Comparison of ENCODE assay signal across 16 cellular contexts in genomic region chr1:20695503-20695902, GRCh38. TPM values are rescaled to one million over a fixed set of nuclear protein-coding genes. Genes with fewer than 3 reads are reported as not detected.
DNase-seq lines count a peak whose midpoint lies in the region; ATAC-seq and TF ChIP-seq lines count a peak whose summit lies in the region.
"Had no signal": no experiment of that assay in that cellular context is flagged by ENCODE, and none has a peak within 500 bp of the region (broad histone marks: within the 10 kb centered on the region; RNA-seq: fewer than 3 reads in every experiment).

No MANE protein-coding gene starts in this region.

- CTCF ChIA-PET in CD4-positive, alpha-beta T cell (lab: Charles Lee), result interaction anchor here (0.8 to 1.3 kb wide), 2 partner anchors 133 to 500 kb away, joined by 3 read pairs; no protein-coding TSS in a partner anchor

- peaks cover 7% of the 10 kb centered on the region for H3K4me1 Mint-ChIP-seq in activated CD4-positive, alpha-beta T cell treated with anti-CD3 and anti-CD28 coated beads, Interleukin-2, amount 10 ng/mL, durations not matched to agents 24 days and 14 days
- H3K4me1 Mint-ChIP-seq in CD4-positive, alpha-beta T cell (ENCODE audit: low read depth), result peaks cover 5% of the 10 kb centered on the region
- H3K4me1 Mint-ChIP-seq in activated T-helper 2 cell treated with anti-CD3 and anti-CD28 coated beads, Interferon-gamma antibody, Interleukin-2, Interleukin-4, amounts not matched to agents 10 μg/mL and 5 μg/mL and 100 μg/mL, durations not matched to agents 14 hours and 24 hours and 36 hours (ENCODE audit: low read depth), result peaks cover 6% of the 10 kb centered on the region
- peaks cover 4 to 11% (median 6%) of the 10 kb centered on the region in 4 donors for H3K4me1 Mint-ChIP-seq in naive thymus-derived CD8-positive, alpha-beta T cell

- POLR2A ChIA-PET in CD4-positive, alpha-beta T cell (lab: Charles Lee), result interaction anchor here (0.5 kb wide), 1 partner anchor 779 kb away, joined by 3 read pairs; no protein-coding TSS in a partner anchor
- POLR2A ChIA-PET in naive thymus-derived CD8-positive, alpha-beta T cell (lab: Charles Lee), result no interaction called here

- no peak for DNase-seq in activated CD4-positive, alpha-beta T cell treated with anti-CD3 and anti-CD28 coated beads, Interleukin-2, amount 10 ng/mL, durations not matched to agents 24 days and 14 days
- no peak for DNase-seq in activated CD4-positive, alpha-beta T cell treated with anti-CD3 and anti-CD28 coated beads for 48 hours
- DNase-seq in CD4-positive, alpha-beta T cell, result no peak
- no peak for DNase-seq in activated T-helper 2 cell treated with anti-CD3 and anti-CD28 coated beads, Interferon-gamma antibody, Interleukin-2, Interleukin-4, amounts not matched to agents 10 μg/mL and 5 μg/mL and 100 μg/mL, durations not matched to agents 14 hours and 24 hours and 36 hours (ENCODE audit: low spot score)
- no peak for DNase-seq in naive thymus-derived CD8-positive, alpha-beta T cell
- no peak for DNase-seq in stimulated activated naive CD4-positive, alpha-beta T cell (lab: John Stamatoyannopoulos, UW)
- no peak for DNase-seq in COLO829 (ENCODE audit: low spot score)
- DNase-seq: DMS79 treated with DMSO at 0.1 percent for 48 hours, GM23248, KG1, NCI-H1048, NCI-H2107, NCI-H226, NCI-H526 treated with DMSO at 0.1 percent for 48 hours had no signal

- intact Hi-C loops in activated CD4-positive, alpha-beta T cell treated with anti-CD3 and anti-CD28 coated beads, Interleukin-2, amount 10 ng/mL, durations not matched to agents 24 days and 14 days (cut with micrococcal nuclease), result no loop called here
- intact Hi-C loops in CD4-positive, alpha-beta T cell (cut with DNase I, micrococcal nuclease), result loop anchor here (5.0 to 10.0 kb wide), 3 partner anchors 92 to 279 kb away; partner anchors contain the start of gene HP1BP3 (in 1 of the 2)
- intact Hi-C loops in activated T-helper 2 cell treated with anti-CD3 and anti-CD28 coated beads, Interferon-gamma antibody, Interleukin-2, Interleukin-4, amounts not matched to agents 10 μg/mL and 5 μg/mL and 100 μg/mL, durations not matched to agents 14 hours and 24 hours and 36 hours (cut with micrococcal nuclease), result no loop called here

- no peak overlapping the region for H3K4me3 Mint-ChIP-seq in activated CD4-positive, alpha-beta T cell treated with anti-CD3 and anti-CD28 coated beads, Interleukin-2, amount 10 ng/mL, durations not matched to agents 24 days and 14 days
- H3K4me3 Mint-ChIP-seq in CD4-positive, alpha-beta T cell, result peak overlapping the region; percentile 91
- H3K4me3 Mint-ChIP-seq in activated T-helper 2 cell treated with anti-CD3 and anti-CD28 coated beads, Interferon-gamma antibody, Interleukin-2, Interleukin-4, amounts not matched to agents 10 μg/mL and 5 μg/mL and 100 μg/mL, durations not matched to agents 14 hours and 24 hours and 36 hours (ENCODE audit: low read depth), result peak overlapping the region; percentile 82
- H3K4me3 Mint-ChIP-seq in naive thymus-derived CD8-positive, alpha-beta T cell, result peak overlapping the region in 7 of 10 donors; percentile 19 to 92 (median 86)

- no peaks in the 10 kb centered on the region for H3K9me3 ChIP-seq in CD4-positive, alpha-beta T cell (ENCODE audit: control insufficient read depth, low read length)

- no peaks in the 10 kb centered on the region for H3K36me3 Mint-ChIP-seq in activated CD4-positive, alpha-beta T cell treated with anti-CD3 and anti-CD28 coated beads, Interleukin-2, amount 10 ng/mL, durations not matched to agents 24 days and 14 days (ENCODE audit: low read depth)
- no peaks in the 10 kb centered on the region for H3K36me3 Mint-ChIP-seq in CD4-positive, alpha-beta T cell (ENCODE audit: low read depth)
- H3K36me3 Mint-ChIP-seq in activated T-helper 2 cell treated with anti-CD3 and anti-CD28 coated beads, Interferon-gamma antibody, Interleukin-2, Interleukin-4, amounts not matched to agents 10 μg/mL and 5 μg/mL and 100 μg/mL, durations not matched to agents 14 hours and 24 hours and 36 hours (ENCODE audit: low read depth), result no peaks in the 10 kb centered on the region
- no peaks in the 10 kb centered on the region for H3K36me3 Mint-ChIP-seq in naive thymus-derived CD8-positive, alpha-beta T cell

- peaks cover 7% of the 10 kb centered on the region for H3K27me3 Mint-ChIP-seq in activated CD4-positive, alpha-beta T cell treated with anti-CD3 and anti-CD28 coated beads, Interleukin-2, amount 10 ng/mL, durations not matched to agents 24 days and 14 days
- H3K27me3 Mint-ChIP-seq in CD4-positive, alpha-beta T cell, result no peaks in the 10 kb centered on the region
- peaks cover 3% of the 10 kb centered on the region for H3K27me3 Mint-ChIP-seq in activated T-helper 2 cell treated with anti-CD3 and anti-CD28 coated beads, Interferon-gamma antibody, Interleukin-2, Interleukin-4, amounts not matched to agents 10 μg/mL and 5 μg/mL and 100 μg/mL, durations not matched to agents 14 hours and 24 hours and 36 hours (ENCODE audit: low read depth)
- peaks cover 0 to 3% (median 0%) of the 10 kb centered on the region in 5 donors for H3K27me3 Mint-ChIP-seq in naive thymus-derived CD8-positive, alpha-beta T cell

- H3K27ac Mint-ChIP-seq in activated CD4-positive, alpha-beta T cell treated with anti-CD3 and anti-CD28 coated beads, Interleukin-2, amount 10 ng/mL, durations not matched to agents 24 days and 14 days, result peak overlapping the region; percentile 32
- no peak overlapping the region for H3K27ac Mint-ChIP-seq in CD4-positive, alpha-beta T cell
- H3K27ac Mint-ChIP-seq in activated T-helper 2 cell treated with anti-CD3 and anti-CD28 coated beads, Interferon-gamma antibody, Interleukin-2, Interleukin-4, amounts not matched to agents 10 μg/mL and 5 μg/mL and 100 μg/mL, durations not matched to agents 14 hours and 24 hours and 36 hours, result no peak overlapping the region
- H3K27ac Mint-ChIP-seq in naive thymus-derived CD8-positive, alpha-beta T cell, result peak overlapping the region in 2 of 10 donors; percentile 49 to 61

- no peak for ATAC-seq in CD4-positive, alpha-beta T cell (ENCODE audit: poor library complexity)
- no peak for ATAC-seq in naive thymus-derived CD8-positive, alpha-beta T cell
- no peak for ATAC-seq in GM19467 (IDR thresholded peaks at IDR 0.05; ENCODE audit: unreplicated experiment)

- H3K27me3 ChIP-seq in CD4-positive, alpha-beta T cell (ENCODE audit: control insufficient read depth, insufficient read depth, low read length), result no peaks in the 10 kb centered on the region

- no peaks in the 10 kb centered on the region for H3K9me3 Mint-ChIP-seq in activated CD4-positive, alpha-beta T cell treated with anti-CD3 and anti-CD28 coated beads, Interleukin-2, amount 10 ng/mL, durations not matched to agents 24 days and 14 days
- H3K9me3 Mint-ChIP-seq in CD4-positive, alpha-beta T cell, result no peaks in the 10 kb centered on the region
- no peaks in the 10 kb centered on the region for H3K9me3 Mint-ChIP-seq in activated T-helper 2 cell treated with anti-CD3 and anti-CD28 coated beads, Interferon-gamma antibody, Interleukin-2, Interleukin-4, amounts not matched to agents 10 μg/mL and 5 μg/mL and 100 μg/mL, durations not matched to agents 14 hours and 24 hours and 36 hours
- H3K9me3 Mint-ChIP-seq in naive thymus-derived CD8-positive, alpha-beta T cell, result no peaks in the 10 kb centered on the region

- H3K27ac ChIP-seq in CD4-positive, alpha-beta T cell (ENCODE audit: low read depth, low read length), result no peak overlapping the region
- H3K27ac ChIP-seq: 22Rv1, GM23248 had no signal

- TF ChIP-seq CTCF in CD4-positive, alpha-beta T cell (IDR thresholded peaks at IDR 0.05), result no peak

RNA-seq across cellular contexts. Expression of gene KIF17, which starts 22.3 kb away (rescaled TPM):
- total RNA-seq in activated CD4-positive, alpha-beta T cell treated with anti-CD3 and anti-CD28 coated beads, Interleukin-2, amount 10 ng/mL, durations not matched to agents 24 days and 14 days, result not detected in 2 replicates
- total RNA-seq in CD4-positive, alpha-beta T cell, result not detected
- 0.09 TPM in 1 of 2 replicates, not detected in the other for total RNA-seq in activated T-helper 2 cell treated with anti-CD3 and anti-CD28 coated beads, Interferon-gamma antibody, Interleukin-2, Interleukin-4, amounts not matched to agents 10 μg/mL and 5 μg/mL and 100 μg/mL, durations not matched to agents 14 hours and 24 hours and 36 hours
- not detected for total RNA-seq in naive thymus-derived CD8-positive, alpha-beta T cell
- not detected for polyA plus RNA-seq in naive thymus-derived CD8-positive, alpha-beta T cell

RNA-seq across cellular contexts. Expression of gene DDOST, which starts 34.3 kb away (rescaled TPM):
- 170 and 177 TPM in 2 replicates for total RNA-seq in activated CD4-positive, alpha-beta T cell treated with anti-CD3 and anti-CD28 coated beads, Interleukin-2, amount 10 ng/mL, durations not matched to agents 24 days and 14 days
- total RNA-seq in CD4-positive, alpha-beta T cell, result 100 to 1,000 TPM in 1 of 2 experiments, 10 to 100 TPM in 1; 96.1 to 101 TPM
- 184 and 186 TPM in 2 replicates for total RNA-seq in activated T-helper 2 cell treated with anti-CD3 and anti-CD28 coated beads, Interferon-gamma antibody, Interleukin-2, Interleukin-4, amounts not matched to agents 10 μg/mL and 5 μg/mL and 100 μg/mL, durations not matched to agents 14 hours and 24 hours and 36 hours
- 100 to 1,000 TPM; 115 to 118 TPM for total RNA-seq in naive thymus-derived CD8-positive, alpha-beta T cell
- polyA plus RNA-seq in naive thymus-derived CD8-positive, alpha-beta T cell, result 100 to 1,000 TPM; 209 to 255 (median 225) TPM

RNA-seq across cellular contexts. Expression of gene SH2D5, which starts 37.0 kb away (rescaled TPM):
- total RNA-seq in activated CD4-positive, alpha-beta T cell treated with anti-CD3 and anti-CD28 coated beads, Interleukin-2, amount 10 ng/mL, durations not matched to agents 24 days and 14 days, result 0.23 and 0.24 TPM in 2 replicates
- under 1 TPM in 1 of 2 experiments, not detected in 1; 0.08 TPM for total RNA-seq in CD4-positive, alpha-beta T cell
- 0.05 and 0.16 TPM in 2 replicates for total RNA-seq in activated T-helper 2 cell treated with anti-CD3 and anti-CD28 coated beads, Interferon-gamma antibody, Interleukin-2, Interleukin-4, amounts not matched to agents 10 μg/mL and 5 μg/mL and 100 μg/mL, durations not matched to agents 14 hours and 24 hours and 36 hours
- total RNA-seq in naive thymus-derived CD8-positive, alpha-beta T cell, result not detected
- not detected for polyA plus RNA-seq in naive thymus-derived CD8-positive, alpha-beta T cell

Comparison
In these comparisons a context has a peak if more than half of its experiments do, and no peak if none do; other contexts are left out.
1. intact Hi-C loops: an anchor here in CD4-positive, alpha-beta T cell (5.0 to 10.0 kb wide); none called in activated CD4-positive, alpha-beta T cell treated with anti-CD3 and anti-CD28 coated beads, Interleukin-2, amount 10 ng/mL, durations not matched to agents 24 days and 14 days and activated T-helper 2 cell treated with anti-CD3 and anti-CD28 coated beads, Interferon-gamma antibody, Interleukin-2, Interleukin-4, amounts not matched to agents 10 μg/mL and 5 μg/mL and 100 μg/mL, durations not matched to agents 14 hours and 24 hours and 36 hours.